Comparison of ENCODE assay signal across 19 cellular contexts in the genomic region with DNA sequence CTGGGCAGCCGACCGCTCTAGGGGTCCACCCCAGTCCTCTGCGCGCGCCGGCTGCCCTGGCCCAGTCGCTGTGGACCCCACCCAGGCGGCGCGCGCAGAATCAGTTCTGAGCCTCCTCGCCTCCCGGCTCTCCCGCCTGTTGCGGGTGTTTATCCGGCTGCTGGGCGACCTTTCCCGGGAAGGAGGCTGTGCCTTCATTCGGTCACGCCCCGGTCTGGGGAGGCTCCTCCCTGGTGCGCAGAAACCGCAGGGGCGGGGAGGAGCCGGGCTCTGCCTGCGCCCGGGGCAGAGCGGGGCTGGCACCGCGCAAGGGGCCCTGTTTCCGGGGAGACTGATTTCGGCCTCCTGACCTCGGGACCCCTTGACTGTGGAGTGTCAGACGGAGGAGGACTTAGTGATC.
"Had no signal": no experiment of that assay in that cellular context is flagged by ENCODE, and none has a peak within 500 bp of the region (broad histone marks: within the 10 kb centered on the region; RNA-seq: fewer than 3 reads in every experiment).

No MANE protein-coding gene starts in this region.

- DNase-seq: activated CD8-positive, alpha-beta memory T cell treated with anti-CD3 and anti-CD28 coated beads for 24 hours; activated CD8-positive, alpha-beta memory T cell treated with anti-CD3 and anti-CD28 coated beads, Interleukin-2, amount 50 U/mL, for 4 hours; activated naive CD4-positive, alpha-beta T cell treated with anti-CD3 and anti-CD28 coated beads for 36 hours; activated naive CD8-positive, alpha-beta T cell treated with anti-CD3 and anti-CD28 coated beads, Interleukin-2, amount 10 ng/mL, durations not matched to agents 7 days and 5 days; activated T-cell treated with anti-CD3 and anti-CD28 coated beads, Interleukin-2, amount 50 U/mL, for 24 hours; amniotic stem cell; heart right ventricle; islet precursor cell; naive thymus-derived CD8-positive, alpha-beta T cell; stimulated activated CD4-positive, alpha-beta T cell treated with anti-CD3 and anti-CD28 coated beads, Interleukin-4, amount 100 ng/mL, for 24 hours; stimulated activated naive CD4-positive, alpha-beta T cell treated with Interleukin-2 at 50 U/mL for 16 hours; T-helper 1 cell; T-helper 9 cell had no signal

- H2AFZ ChIP-seq: neural progenitor cell had no signal

- H3K4me1 ChIP-seq: heart right ventricle, prostate gland had no signal

- ATAC-seq: heart right ventricle; naive thymus-derived CD8-positive, alpha-beta T cell; WTC11 had no signal

- H3K27me3 Mint-ChIP-seq: activated naive CD8-positive, alpha-beta T cell treated with anti-CD3 and anti-CD28 coated beads, Interleukin-2, amount 10 ng/mL, durations not matched to agents 7 days and 5 days; activated T-cell treated with anti-CD3 and anti-CD28 coated beads, Interleukin-2, amount 50 U/mL, for 24 hours; naive thymus-derived CD8-positive, alpha-beta T cell had no signal

- H3K9ac ChIP-seq: neural progenitor cell had no signal

- H3K9me3 ChIP-seq: prostate gland had no signal

- H3K27ac ChIP-seq: heart right ventricle, neural progenitor cell, prostate gland had no signal

- H3K36me3 ChIP-seq: heart right ventricle, neural progenitor cell, prostate gland had no signal

- H3K4me3 ChIP-seq: heart right ventricle, lung, neural progenitor cell, prostate gland had no signal

- H3K4me1 Mint-ChIP-seq: activated naive CD8-positive, alpha-beta T cell treated with anti-CD3 and anti-CD28 coated beads, Interleukin-2, amount 10 ng/mL, durations not matched to agents 7 days and 5 days; naive thymus-derived CD8-positive, alpha-beta T cell; neural progenitor cell; WTC11 had no signal

- H3K4me2 ChIP-seq: neural progenitor cell had no signal

- H3K36me3 Mint-ChIP-seq: activated naive CD8-positive, alpha-beta T cell treated with anti-CD3 and anti-CD28 coated beads, Interleukin-2, amount 10 ng/mL, durations not matched to agents 7 days and 5 days; neural progenitor cell had no signal

- H3K27ac Mint-ChIP-seq: activated naive CD4-positive, alpha-beta T cell treated with anti-CD3 and anti-CD28 coated beads for 36 hours; activated naive CD8-positive, alpha-beta T cell treated with anti-CD3 and anti-CD28 coated beads, Interleukin-2, amount 10 ng/mL, durations not matched to agents 7 days and 5 days; activated T-cell treated with anti-CD3 and anti-CD28 coated beads, Interleukin-2, amount 50 U/mL, for 24 hours; activated T-helper 2 cell treated with anti-CD3 and anti-CD28 coated beads, Interferon-gamma antibody, Interleukin-2, Interleukin-4, amounts not matched to agents 10 μg/mL and 5 μg/mL and 100 μg/mL, durations not matched to agents 14 hours and 24 hours and 36 hours; mesothelial cell of epicardium; naive thymus-derived CD8-positive, alpha-beta T cell; neural progenitor cell; WTC11 had no signal

- H3K27me3 ChIP-seq: heart right ventricle, neural progenitor cell had no signal

- H3K4me3 Mint-ChIP-seq: activated naive CD4-positive, alpha-beta T cell treated with anti-CD3 and anti-CD28 coated beads for 36 hours; activated naive CD8-positive, alpha-beta T cell treated with anti-CD3 and anti-CD28 coated beads, Interleukin-2, amount 10 ng/mL, durations not matched to agents 7 days and 5 days; activated T-cell treated with anti-CD3 and anti-CD28 coated beads, Interleukin-2, amount 50 U/mL, for 24 hours; mesothelial cell of epicardium; naive thymus-derived CD8-positive, alpha-beta T cell; neural progenitor cell; WTC11 had no signal
